27 cellular contexts compared by ENCODE assay signal in genomic region chr11:96397863-96398262, GRCh38.
"Had no signal": no experiment of that assay in that cellular context is flagged by ENCODE, and none has a peak within 500 bp of the region (broad histone marks: within the 10 kb centered on the region; RNA-seq: fewer than 3 reads in every experiment).

No MANE protein-coding gene starts in this region.

- H3K27me3 ChIP-seq: cardiac muscle cell had no signal

- H3K9me3 Mint-ChIP-seq: activated CD8-positive, alpha-beta T cell treated with anti-CD3 and anti-CD28 coated beads for 36 hours; activated naive CD8-positive, alpha-beta T cell treated with anti-CD3 and anti-CD28 coated beads for 36 hours; central memory CD8-positive, alpha-beta T cell had no signal

- H2AFZ ChIP-seq: PC-9 had no signal

- FAIRE-seq: RCC 7860, TTC549 had no signal

- H3K4me3 Mint-ChIP-seq: activated CD4-positive, alpha-beta T cell treated with anti-CD3 and anti-CD28 coated beads, Interleukin-2, amount 10 ng/mL, durations not matched to agents 24 days and 14 days; activated CD8-positive, alpha-beta T cell treated with anti-CD3 and anti-CD28 coated beads for 36 hours; activated naive CD8-positive, alpha-beta T cell treated with anti-CD3 and anti-CD28 coated beads for 36 hours; activated T-cell treated with anti-CD3 and anti-CD28 coated beads, Interleukin-2, amount 50 U/mL, for 72 hours; activated T-helper 17 cell treated with anti-CD3 and anti-CD28 coated beads, Interleukin-2, amount 50 U/mL, for 72 hours; central memory CD8-positive, alpha-beta T cell had no signal

- ATAC-seq: activated CD8-positive, alpha-beta T cell treated with anti-CD3 and anti-CD28 coated beads for 36 hours; activated T-cell treated with anti-CD3 and anti-CD28 coated beads, Interleukin-2, amount 50 U/mL, for 72 hours; activated T-helper 17 cell treated with anti-CD3 and anti-CD28 coated beads, Interleukin-2, amount 50 U/mL, for 72 hours had no signal

- H3K27ac Mint-ChIP-seq: activated CD4-positive, alpha-beta T cell treated with anti-CD3 and anti-CD28 coated beads, Interleukin-2, amount 10 ng/mL, durations not matched to agents 24 days and 14 days; activated CD8-positive, alpha-beta T cell treated with anti-CD3 and anti-CD28 coated beads for 36 hours; activated naive CD8-positive, alpha-beta T cell treated with anti-CD3 and anti-CD28 coated beads for 36 hours; activated T-cell treated with anti-CD3 and anti-CD28 coated beads, Interleukin-2, amount 50 U/mL, for 72 hours; activated T-helper 17 cell treated with anti-CD3 and anti-CD28 coated beads, Interleukin-2, amount 50 U/mL, for 72 hours had no signal

- H3K4me3 ChIP-seq: cardiac muscle cell, PC-9 had no signal

- H3K36me3 ChIP-seq: cardiac muscle cell had no signal

- H3K36me3 Mint-ChIP-seq: activated naive CD8-positive, alpha-beta T cell treated with anti-CD3 and anti-CD28 coated beads for 36 hours had no signal

- DNase-seq: activated CD4-positive, alpha-beta T cell treated with anti-CD3 and anti-CD28 coated beads, Interleukin-2, amount 10 ng/mL, durations not matched to agents 24 days and 14 days; activated CD4-positive, alpha-beta T cell treated with anti-CD3 and anti-CD28 coated beads, Interleukin-2, amount 50 U/mL, for 4 hours; activated CD8-positive, alpha-beta T cell treated with anti-CD3 and anti-CD28 coated beads for 36 hours; activated effector memory CD4-positive, alpha-beta T cell treated with anti-CD3 and anti-CD28 coated beads, Interleukin-2, amount 50 U/mL, for 16 hours; activated naive CD4-positive, alpha-beta T cell; activated naive CD4-positive, alpha-beta T cell treated with anti-CD3 and anti-CD28 coated beads, Interleukin-2, amount 50 U/mL, for 16 hours; activated naive CD8-positive, alpha-beta T cell treated with anti-CD3 and anti-CD28 coated beads for 36 hours; activated T-cell treated with anti-CD3 and anti-CD28 coated beads, Interleukin-2, amount 50 U/mL, for 1 hour; activated T-cell treated with anti-CD3 and anti-CD28 coated beads, Interleukin-2, amount 50 U/mL, for 72 hours; amniotic stem cell; aorta; NCI-H1105; NCI-H1417 treated with DMSO at 0.1 percent for 48 hours; NCI-H187 treated with DMSO at 0.1 percent for 48 hours; NCI-H2081; NCI-H510A; NCI-H526; NCI-H748 treated with DMSO at 0.1 percent for 48 hours; NK-92 treated with Interleukin-12 subunit alpha and Interleukin-12 subunit beta, amount 100 ng/mL, for 24 hours; PC-9; Right ventricle myocardium superior; T1000 had no signal

- H3K4me1 Mint-ChIP-seq: activated T-helper 17 cell treated with anti-CD3 and anti-CD28 coated beads, Interleukin-2, amount 50 U/mL, for 72 hours; central memory CD8-positive, alpha-beta T cell had no signal

- H3K4me2 ChIP-seq: PC-9 had no signal

- H3K27ac ChIP-seq: cardiac muscle cell, PC-9 had no signal

- H3K27me3 Mint-ChIP-seq: activated T-helper 17 cell treated with anti-CD3 and anti-CD28 coated beads, Interleukin-2, amount 50 U/mL, for 72 hours had no signal
